Comparison of ENCODE assay signal across 23 cellular contexts in the genomic region with DNA sequence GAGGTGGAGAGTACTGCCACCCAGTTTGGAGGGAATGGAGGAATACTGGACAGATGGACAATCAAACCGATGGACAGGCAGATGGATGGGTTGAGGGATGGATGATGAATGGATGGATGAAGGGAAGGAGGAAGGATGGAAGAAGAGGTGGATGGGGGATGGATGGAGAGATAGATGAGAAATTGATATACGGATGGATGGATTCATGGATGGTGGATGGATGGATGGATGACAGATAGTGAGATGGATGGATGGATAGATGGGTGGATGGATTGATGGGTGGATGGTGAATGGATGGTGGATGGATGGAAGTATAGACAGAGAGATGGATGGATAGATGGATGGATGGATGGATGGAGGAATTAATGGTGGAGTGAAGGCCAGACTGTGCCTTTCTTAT. TPM values are rescaled to one million over a fixed set of nuclear protein-coding genes. Genes with fewer than 3 reads are reported as not detected.
DNase-seq lines count a peak whose midpoint lies in the region; ATAC-seq, FAIRE-seq and TF ChIP-seq lines count a peak whose summit lies in the region.
"Had no signal": no experiment of that assay in that cellular context is flagged by ENCODE, and none has a peak within 500 bp of the region (broad histone marks: within the 10 kb centered on the region; RNA-seq: fewer than 3 reads in every experiment).

No MANE protein-coding gene starts in this region.

- H3K79me2 ChIP-seq in H1 (ENCODE audit: control insufficient read depth in 1 of 2, insufficient read depth in 2 of 2, low read length in 2 of 2) (no peaks in the 10 kb centered on the region), HepG2 (ENCODE audit: insufficient read depth, low read length) (no peaks in the 10 kb centered on the region)

- FAIRE-seq in GM12892 (lab: Jason Lieb, UNC) = peak; percentile 82
- FAIRE-seq in H1 (lab: Jason Lieb, UNC) = no peak
- no peak for FAIRE-seq in HepG2 (lab: Jason Lieb, UNC)
- FAIRE-seq: GM18507 had no signal

- no peak for DNase-seq in CD4-positive, alpha-beta T cell
- no peak for DNase-seq in GM12892 (ENCODE audit: insufficient read length)
- DNase-seq in H1 (ENCODE audit: low read depth in 1 of 2, low spot score in 2 of 2) = no peak
- no peak for DNase-seq in HepG2 (ENCODE audit: low spot score)
- no peak for DNase-seq in NCI-H1417 treated with DMSO at 0.1 percent for 48 hours (lab: John Stamatoyannopoulos, UW)
- DNase-seq in activated CD8-positive, alpha-beta memory T cell treated with anti-CD3 and anti-CD28 coated beads, Interleukin-2, amount 50 U/mL, for 4 hours = no peak
- DNase-seq: ACHN; AML-193; Caco-2; CD4-positive, CD25-positive, alpha-beta regulatory T cell; DMS153; GF-D8; HFFc6; MV-4-11; NCI-H187; NCI-H226; SHP77 had no signal

- H2BK5ac ChIP-seq in H1 (ENCODE audit: low read depth, low read length) = no peak overlapping the region

- no peaks in the 10 kb centered on the region for H3K79me1 ChIP-seq in H1 (ENCODE audit: low read depth, low read length)

- H4K8ac ChIP-seq in H1 (ENCODE audit: extremely low read depth, insufficient read depth, low read length) = no peak overlapping the region

- H2BK120ac ChIP-seq in H1 (replicated peaks; ENCODE audit: low read depth, low read length) = no peak overlapping the region

- no peak overlapping the region for H4K5ac ChIP-seq in H1 (ENCODE audit: insufficient read length, low read depth, low read length)

- peak overlapping the region; percentile 52 for H3K56ac ChIP-seq in H1 (replicated peaks; ENCODE audit: insufficient read length, low read depth, low read length)

- no TSS peak for BruUV-seq in HepG2 (replicated peaks; lab: Mats Ljungman, UMichigan)

- POLR2A ChIA-PET in CD4-positive, alpha-beta T cell (lab: Charles Lee) = no interaction called here
- POLR2A ChIA-PET in H1 (lab: Charles Lee; ENCODE audit: partially characterized antibody) = no interaction called here
- POLR2A ChIA-PET in HepG2 (lab: Yijun Ruan, JAX) = no interaction called here

- H2AFZ ChIP-seq in H1 (ENCODE audit: low read length) = no peak overlapping the region
- no peak overlapping the region for H2AFZ ChIP-seq in HepG2 (ENCODE audit: low read length)
- H2AFZ ChIP-seq: GM23338 had no signal

- no peak overlapping the region for H3K9ac ChIP-seq in H1 (replicated peaks in 1 of 4; ENCODE audit: extremely low read depth in 1 of 4, low read depth in 3 of 4, low read length in 3 of 4)
- no peak overlapping the region for H3K9ac ChIP-seq in HepG2 (ENCODE audit: insufficient read depth, low read depth, low read length)
- H3K9ac ChIP-seq: KMS-11 had no signal

- H4K91ac ChIP-seq in H1 (replicated peaks; ENCODE audit: insufficient read length, low read length) = no peak overlapping the region

- no peak for TF ChIP-seq RAD21 in H1 (IDR thresholded peaks at IDR 0.05 in 1 of 2, conservative IDR thresholded peaks at IDR 0.05 in 1 of 2; ENCODE audit: low read depth in 2 of 2, low read length in 2 of 2)
- TF ChIP-seq RAD21 in HepG2 (CRISPR knock-in tag; IDR thresholded peaks at IDR 0.05) = no peak

- peaks cover 16% of the 10 kb centered on the region; the same call in 1 of the 2 replicates for H3K23me2 ChIP-seq in H1 (ENCODE audit: low read depth, low read length)

- H3K23ac ChIP-seq in H1 (ENCODE audit: insufficient read length) = no peak overlapping the region

- H3K9me3 Mint-ChIP-seq in CD4-positive, alpha-beta T cell = no peaks in the 10 kb centered on the region
- peaks cover 5% of the 10 kb centered on the region for H3K9me3 Mint-ChIP-seq in stimulated activated memory B cell treated with anti-CD40 and anti-IgM and Interleukin-4, amounts not matched to agents 10 μg/mL and 1 μg/mL and 100 μg/mL, for 72 hours
- H3K9me3 Mint-ChIP-seq: HFFc6 had no signal

- CTCF ChIA-PET in CD4-positive, alpha-beta T cell (lab: Charles Lee) = no interaction called here
- CTCF ChIA-PET in H1 (lab: Charles Lee; ENCODE audit: partially characterized antibody) (no interaction called here), HepG2 (lab: Yijun Ruan, JAX; ENCODE audit: low intra/inter-chr PET ratio, low total read pairs) (no interaction called here)

- WGBS in H1 (ENCODE audit: extremely low coverage in 1 of 2, insufficient coverage in 1 of 2, insufficient read length in 1 of 2, insufficient replicate concordance in 2 of 2, low coverage in 1 of 2, low lambda C conversion rate in 2 of 2, missing lambda C conversion rate in 1 of 2), 2 experiments = 91 to 100% methylated on average over 1 to 2 of the region's 2 CpGs
- WGBS in HepG2 (ENCODE audit: low lambda C conversion rate) = 48% methylated on average over 2 of the region's 2 CpGs

- TF ChIP-seq EP300 in H1 (IDR thresholded peaks at IDR 0.05; ENCODE audit: borderline replicate concordance in 1 of 2, low read depth in 2 of 2, low read length in 2 of 2) = no peak
- TF ChIP-seq EP300 in HepG2 (IDR thresholded peaks at IDR 0.05; ENCODE audit: low read depth in 2 of 2, low read length in 2 of 2) = no peak
- no peak for TF ChIP-seq EP300 in HepG2 (CRISPR knock-in tag; IDR thresholded peaks at IDR 0.05; ENCODE audit: borderline replicate concordance)

- H2BK20ac ChIP-seq in H1 (ENCODE audit: low read length) = no peak overlapping the region

- H3K4me3 ChIP-seq in H1 (ENCODE audit: extremely low read depth in 1 of 4, insufficient read depth in 2 of 4, low read depth in 3 of 4, low read length in 4 of 4) (no peak overlapping the region), HepG2 (replicated peaks in 1 of 3; ENCODE audit: insufficient read depth in 1 of 3, low read depth in 2 of 3, low read length in 3 of 3) (no peak overlapping the region)
- H3K4me3 ChIP-seq: GM23338, SK-N-MC had no signal

- no peaks in the 10 kb centered on the region for H3K27me3 ChIP-seq in CD4-positive, alpha-beta T cell (ENCODE audit: control insufficient read depth, insufficient read depth, low read length)
- H3K27me3 ChIP-seq in H1 (replicated peaks in 1 of 4; ENCODE audit: control insufficient read depth in 3 of 4, extremely low read depth in 1 of 4, insufficient read depth in 3 of 4, low read length in 3 of 4) (peaks cover 0 to 7% (median under 1%) of the 10 kb centered on the region in 4 experiments; a peak in 3 of 7 replicates), HepG2 (ENCODE audit: control insufficient read depth in 1 of 2, insufficient read depth in 2 of 2, low read length in 2 of 2) (peaks cover 6 to 27% of the 10 kb centered on the region in 2 experiments)

- H3K27ac Mint-ChIP-seq in CD4-positive, alpha-beta T cell = no peak overlapping the region
- H3K27ac Mint-ChIP-seq in stimulated activated memory B cell treated with anti-CD40 and anti-IgM and Interleukin-4, amounts not matched to agents 10 μg/mL and 1 μg/mL and 100 μg/mL, for 72 hours = peak overlapping the region; percentile 5
- H3K27ac Mint-ChIP-seq: CD4-positive, CD25-positive, alpha-beta regulatory T cell; GM23338; HFFc6 had no signal

- no peak overlapping the region for H3K14ac ChIP-seq in H1 (ENCODE audit: insufficient read length)

- no peak overlapping the region for H3K4me2 ChIP-seq in H1 (ENCODE audit: insufficient read depth in 1 of 2, low read depth in 2 of 2, low read length in 2 of 2)
- no peak overlapping the region for H3K4me2 ChIP-seq in HepG2 (ENCODE audit: low read depth, low read length)
- H3K4me2 ChIP-seq: GM23338, KMS-11 had no signal

- in situ Hi-C loops in HepG2 (cut with HindIII; ENCODE audit: extremely low pct_ligation_motif_present, low pct_unique_long_range_greater_than_20kb) = no loop called here

- H3K4me1 Mint-ChIP-seq in CD4-positive, alpha-beta T cell (ENCODE audit: low read depth) = peaks cover 33% of the 10 kb centered on the region
- H3K4me1 Mint-ChIP-seq in stimulated activated memory B cell treated with anti-CD40 and anti-IgM and Interleukin-4, amounts not matched to agents 10 μg/mL and 1 μg/mL and 100 μg/mL, for 72 hours = peaks cover 52% of the 10 kb centered on the region

- no peak for ATAC-seq in CD4-positive, alpha-beta T cell (ENCODE audit: poor library complexity)
- ATAC-seq in stimulated activated memory B cell treated with anti-CD40 and anti-IgM and Interleukin-4, amounts not matched to agents 10 μg/mL and 1 μg/mL and 100 μg/mL, for 72 hours = no peak
- ATAC-seq in HepG2 = no peak
- ATAC-seq: GM23338 had no signal

- H3K27ac ChIP-seq in CD4-positive, alpha-beta T cell (ENCODE audit: low read depth, low read length) = no peak overlapping the region
- H3K27ac ChIP-seq in H1 (ENCODE audit: low read depth, low read length) (no peak overlapping the region), HepG2 (ENCODE audit: extremely low read length, insufficient read depth, low read length) (no peak overlapping the region)
- H3K27ac ChIP-seq: KMS-11, SK-N-MC had no signal

- TF ChIP-seq POLR2A in GM12892 (IDR thresholded peaks at IDR 0.05; ENCODE audit: low read depth, low read length) = no peak
- TF ChIP-seq POLR2A in H1 (IDR thresholded peaks at IDR 0.05; ENCODE audit: control extremely low read depth in 1 of 2, low read depth in 2 of 2, low read length in 2 of 2) = no peak
- TF ChIP-seq POLR2A in HepG2 (IDR thresholded peaks at IDR 0.05; ENCODE audit: insufficient read depth in 1 of 2, low read depth in 2 of 2, low read length in 2 of 2) = no peak

- no peak overlapping the region for H2BK15ac ChIP-seq in H1 (ENCODE audit: low read length)

- no peaks in the 10 kb centered on the region for H3K36me3 Mint-ChIP-seq in CD4-positive, alpha-beta T cell (ENCODE audit: low read depth)
- peaks cover 44% of the 10 kb centered on the region for H3K36me3 Mint-ChIP-seq in stimulated activated memory B cell treated with anti-CD40 and anti-IgM and Interleukin-4, amounts not matched to agents 10 μg/mL and 1 μg/mL and 100 μg/mL, for 72 hours
- H3K36me3 Mint-ChIP-seq: CD4-positive, CD25-positive, alpha-beta regulatory T cell had no signal

- H3K4me1 ChIP-seq in H1 (replicated peaks in 1 of 4; ENCODE audit: control insufficient read depth in 3 of 4, insufficient read depth in 4 of 4, low read length in 3 of 4) = peaks cover 0 to 10% (median 7%) of the 10 kb centered on the region in 4 experiments; a peak in 6 of 7 replicates
- H3K4me1 ChIP-seq in HepG2 (ENCODE audit: insufficient read depth, low read length) = peaks cover 15% of the 10 kb centered on the region
- H3K4me1 ChIP-seq: Caco-2 had no signal

- no peaks in the 10 kb centered on the region for H3K36me3 ChIP-seq in H1 (ENCODE audit: control insufficient read depth in 2 of 4, insufficient read depth in 4 of 4, low read length in 3 of 4)
- H3K36me3 ChIP-seq in HepG2 (replicated peaks in 1 of 2; ENCODE audit: control insufficient read depth in 1 of 2, insufficient read depth in 2 of 2, low read length in 2 of 2) = no peaks in the 10 kb centered on the region

- no peaks in the 10 kb centered on the region for H3K9me3 ChIP-seq in CD4-positive, alpha-beta T cell (ENCODE audit: control insufficient read depth, low read length)
- H3K9me3 ChIP-seq in H1 (ENCODE audit: insufficient read depth in 2 of 2, low read depth in 1 of 2, low read length in 1 of 2) (no peaks in the 10 kb centered on the region), HepG2 (ENCODE audit: low read length) (no peaks in the 10 kb centered on the region)
- H3K9me3 ChIP-seq: Caco-2 had no signal

- no peak overlapping the region for H3K4ac ChIP-seq in H1 (replicated peaks; ENCODE audit: insufficient read length, low read depth, low read length)

- H3K27me3 Mint-ChIP-seq in CD4-positive, alpha-beta T cell = no peaks in the 10 kb centered on the region
- H3K27me3 Mint-ChIP-seq in stimulated activated memory B cell treated with anti-CD40 and anti-IgM and Interleukin-4, amounts not matched to agents 10 μg/mL and 1 μg/mL and 100 μg/mL, for 72 hours = no peaks in the 10 kb centered on the region

- intact Hi-C loops in CD4-positive, alpha-beta T cell (cut with DNase I, micrococcal nuclease) = loop anchor here in 1 of 2 experiments (5.0 kb wide), 1 partner anchor 39 kb away; no protein-coding TSS in a partner anchor
- intact Hi-C loops in HepG2 (cut with micrococcal nuclease; ENCODE audit: unreplicated experiment) = no loop called here

- H2BK12ac ChIP-seq in H1 (ENCODE audit: low read depth, low read length) = no peak overlapping the region

- H4K20me1 ChIP-seq in H1 (replicated peaks in 1 of 2; ENCODE audit: control insufficient read depth in 1 of 2, insufficient read depth in 2 of 2, low read length in 2 of 2) (no peaks in the 10 kb centered on the region), HepG2 (ENCODE audit: insufficient read depth, low read length) (no peaks in the 10 kb centered on the region)

- H3K4me3 Mint-ChIP-seq in CD4-positive, alpha-beta T cell = peak overlapping the region; percentile 36
- H3K4me3 Mint-ChIP-seq in stimulated activated memory B cell treated with anti-CD40 and anti-IgM and Interleukin-4, amounts not matched to agents 10 μg/mL and 1 μg/mL and 100 μg/mL, for 72 hours = no peak overlapping the region
- H3K4me3 Mint-ChIP-seq: CD4-positive, CD25-positive, alpha-beta regulatory T cell; GM23338; HFFc6 had no signal

- TF ChIP-seq CTCF in CD4-positive, alpha-beta T cell (IDR thresholded peaks at IDR 0.05) = no peak
- TF ChIP-seq CTCF in H1 (IDR thresholded peaks at IDR 0.05; ENCODE audit: control extremely low read depth in 1 of 3, insufficient read depth in 1 of 3, low read depth in 1 of 3, low read length in 3 of 3) (no peak), HepG2 (CRISPR knock-in tag; IDR thresholded peaks at IDR 0.05) (no peak)

- H2AK5ac ChIP-seq in H1 (ENCODE audit: low read depth, low read length) = no peak overlapping the region

- no peak overlapping the region for H3K18ac ChIP-seq in H1 (ENCODE audit: extremely low read depth, low read length)

RNA-seq across cellular contexts. Expression of a gene that starts 42.6 kb away (rescaled TPM):
- 1 to 10 TPM; 2.7 to 4.2 TPM for total RNA-seq in CD4-positive, alpha-beta T cell
- 28.2 TPM for polyA plus RNA-seq in GM12892 (2012; ENCODE audit: missing spikeins)
- 1.2 and 1.6 TPM in 2 replicates for total RNA-seq in H1 (2021; fragmentation: NEBNext Ultra II Directional; extraction: Animal tissue kit (Norgen Biotek cat#: 25700))
- polyA plus RNA-seq in H1 (2011; rRNA removed) = 3.8 and 7.7 TPM in 2 replicates
- polyA plus RNA-seq in H1 (2011; cell fraction: cytosol; rRNA removed) = 4.7 TPM
- polyA plus RNA-seq in H1 (2011; cell fraction: nucleus; rRNA removed) = 21.0 TPM
- polyA plus RNA-seq in H1 (2012, experiment 1 of 2) = 2.4 to 5.1 TPM (median 3.2 TPM) in 4 replicates
- 1.1 TPM for polyA plus RNA-seq in H1 (2012, experiment 2 of 2)
- polyA plus RNA-seq in H1 (2013, experiment 1 of 2) = 2.0 TPM
- polyA plus RNA-seq in H1 (2013, experiment 2 of 2) = 2.0 TPM
- polyA minus RNA-seq in H1 (2011; rRNA and poly(A)+ RNA removed) = 2.5 and 3.4 TPM in 2 replicates
- 2.1 TPM for polyA minus RNA-seq in H1 (2011; cell fraction: cytosol; rRNA and poly(A)+ RNA removed)
- 6.6 TPM for polyA minus RNA-seq in H1 (2011; cell fraction: nucleus; rRNA and poly(A)+ RNA removed)
- not detected in 2 replicates for total RNA-seq in HepG2 (2016; rRNA removed; fragmentation: Illumina TruSeq; extraction: Trizol)
- not detected in 2 replicates for total RNA-seq in HepG2 (2016; cell fraction: cytosol; rRNA removed; fragmentation: Illumina TruSeq; extraction: Trizol; ENCODE audit: low read depth)
- not detected in 2 replicates for total RNA-seq in HepG2 (2016; cell fraction: insoluble cytoplasmic fraction; rRNA removed; fragmentation: Illumina TruSeq; extraction: Trizol)
- total RNA-seq in HepG2 (2016; cell fraction: membrane; rRNA removed; fragmentation: Illumina TruSeq; extraction: Trizol) = not detected in 2 replicates
- total RNA-seq in HepG2 (2016; cell fraction: nucleus; rRNA removed; fragmentation: Illumina TruSeq; extraction: Trizol) = not detected in 2 replicates
- polyA plus RNA-seq in HepG2 (2011; rRNA removed) = 0.04 TPM in 1 of 2 replicates, not detected in the other
- 0.01 TPM in 1 of 2 replicates, not detected in the other for polyA plus RNA-seq in HepG2 (2011; cell fraction: cytosol; rRNA removed)
- polyA plus RNA-seq in HepG2 (2011; cell fraction: nucleus; rRNA removed) = 0.73 and 0.93 TPM in 2 replicates
- polyA plus RNA-seq in HepG2 (2012) = 0.25 and 0.31 TPM in 2 replicates
- polyA plus RNA-seq in HepG2 (2016; cell fraction: cytosol; fragmentation: Illumina TruSeq; extraction: Trizol; ENCODE audit: low read depth) = not detected in 2 replicates
- polyA plus RNA-seq in HepG2 (2016; cell fraction: insoluble cytoplasmic fraction; fragmentation: Illumina TruSeq; extraction: Trizol; ENCODE audit: low read depth) = not detected in 2 replicates
- polyA plus RNA-seq in HepG2 (2016; cell fraction: membrane; fragmentation: Illumina TruSeq; extraction: Trizol; ENCODE audit: low read depth) = not detected in 2 replicates
- polyA plus RNA-seq in HepG2 (2016; cell fraction: nucleus; fragmentation: Illumina TruSeq; extraction: Trizol; ENCODE audit: insufficient read depth, low read depth) = not detected in 2 replicates
- polyA minus RNA-seq in HepG2 (2011; rRNA and poly(A)+ RNA removed; ENCODE audit: low replicate concordance) = 2.4 TPM in 1 of 2 replicates, not detected in the other
- not detected in 2 replicates for polyA minus RNA-seq in HepG2 (2011; cell fraction: cytosol; rRNA and poly(A)+ RNA removed)
- not detected in 2 replicates for polyA minus RNA-seq in HepG2 (2011; cell fraction: nucleus; rRNA and poly(A)+ RNA removed)
- total RNA-seq: Caco-2, HFFc6, RPMI7951 had no signal
